In the genomic region with DNA sequence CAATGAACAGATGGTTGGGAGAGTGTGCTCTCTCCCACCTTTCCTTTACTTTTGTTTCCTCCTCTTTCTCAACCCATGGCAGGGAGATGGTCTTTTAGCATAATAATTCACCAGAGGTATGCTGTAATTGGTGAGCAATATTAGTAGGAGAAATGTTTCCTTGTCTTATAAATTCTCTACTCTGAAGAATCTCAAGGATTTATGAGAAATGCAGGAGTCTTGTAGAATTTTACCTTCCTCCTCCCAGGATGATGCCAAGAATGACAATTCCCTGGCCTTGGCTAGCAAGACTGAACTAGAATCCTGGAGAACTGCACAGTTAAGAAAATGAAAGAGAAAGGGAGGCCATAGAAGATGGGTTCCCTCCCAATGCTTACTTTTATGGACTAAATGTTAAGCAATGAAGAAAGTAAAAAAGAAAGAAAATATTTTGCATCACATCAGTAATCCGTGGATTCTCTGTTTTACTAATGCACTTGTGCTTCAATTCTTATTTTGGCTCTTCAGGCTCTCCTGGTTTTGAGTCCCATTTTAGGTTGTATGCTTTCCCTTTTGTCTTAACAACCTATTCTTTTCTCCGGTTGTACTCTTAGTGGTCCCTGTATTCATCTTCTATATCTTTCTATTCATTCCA, we compare ENCODE assay signal across 14 cellular contexts.
A peak's percentile ranks its signal among the peaks of the same experiment; 100 is the strongest.
DNase-seq lines count a peak whose midpoint lies in the region; ATAC-seq lines count a peak whose summit lies in the region.
"Had no signal": no experiment of that assay in that cellular context is flagged by ENCODE, and none has a peak within 500 bp of the region (broad histone marks: within the 10 kb centered on the region; RNA-seq: fewer than 3 reads in every experiment).

No MANE protein-coding gene starts in this region.

- peaks cover 56% of the 10 kb centered on the region for H3K4me1 ChIP-seq in BLaER1
- H3K4me1 ChIP-seq: prostate gland, transverse colon had no signal

- peak overlapping the region; percentile 38; the same call in 1 of the 2 replicates for H3K9ac ChIP-seq in BLaER1

- peaks cover 20% of the 10 kb centered on the region for H3K36me3 ChIP-seq in BLaER1
- H3K36me3 ChIP-seq: prostate gland, transverse colon had no signal

- peaks cover 30% of the 10 kb centered on the region for H3K9me3 ChIP-seq in BLaER1
- H3K9me3 ChIP-seq: prostate gland had no signal

- H3K27me3 ChIP-seq in BLaER1, result no peaks in the 10 kb centered on the region
- H3K27me3 ChIP-seq: transverse colon had no signal

- ATAC-seq in GM19397 (IDR thresholded peaks at IDR 0.05; ENCODE audit: unreplicated experiment) (peak; percentile 8), HG02885 (IDR thresholded peaks at IDR 0.05; ENCODE audit: poor library complexity, unreplicated experiment) (peak; percentile 42), GM21360 (IDR thresholded peaks at IDR 0.05; ENCODE audit: unreplicated experiment) (no peak)

- H3K4me2 ChIP-seq in BLaER1, result peak overlapping the region; percentile 92

- DNase-seq in NCI-H69 (lab: John Stamatoyannopoulos, UW), result peak; percentile 33
- DNase-seq in inferior parietal cortex (ENCODE audit: extremely low spot score), result no peak
- DNase-seq in activated naive CD4-positive, alpha-beta T cell treated with anti-CD3 and anti-CD28 coated beads, Interleukin-2, amount 50 U/mL, for 16 hours, result no peak
- DNase-seq in pons (ENCODE audit: low spot score), result no peak
- DNase-seq: activated gamma-delta T cell treated with Interleukin-2 at 50 U/mL for 16 hours, IMR-90, NCI-H1417 treated with DMSO at 0.1 percent for 48 hours, RPMI8226, transverse colon had no signal

- peak overlapping the region; percentile 87 for H3K27ac ChIP-seq in BLaER1
- H3K27ac ChIP-seq: prostate gland had no signal

- peak overlapping the region; percentile 16 for H3K4me3 ChIP-seq in BLaER1
- H3K4me3 ChIP-seq: prostate gland, transverse colon had no signal

- no peaks in the 10 kb centered on the region; the same call in 1 of the 2 replicates for H4K20me1 ChIP-seq in BLaER1
